25 cellular contexts compared by ENCODE assay signal in genomic region chr19:29538651-29539050, GRCh38. TPM values are rescaled to one million over a fixed set of nuclear protein-coding genes. Genes with fewer than 3 reads are reported as not detected.
"Had no signal": no experiment of that assay in that cellular context is flagged by ENCODE, and none has a peak within 500 bp of the region (broad histone marks: within the 10 kb centered on the region; RNA-seq: fewer than 3 reads in every experiment).

No MANE protein-coding gene starts in this region.

- ATAC-seq: HepG2 had no signal

- DNase-seq: IMR-90, Karpas-422, KG1, MG63, NCI-H1092, NCI-H1105 treated with DMSO at 0.1 percent for 48 hours, NCI-H1417 treated with DMSO at 0.1 percent for 48 hours, NCI-H146, NCI-H1694 treated with DMSO at 0.1 percent for 48 hours, NCI-H1930, NCI-H2081, NCI-H2107, NCI-H2227 treated with DMSO at 0.1 percent for 48 hours, NCI-H510A, NCI-H524 treated with DMSO at 0.1 percent for 48 hours, NCI-H69, NCI-H774, Right ventricle myocardium superior, RPMI8226, SIG-M5 had no signal

- H3K27ac ChIP-seq: SJSA1, SK-N-MC had no signal

- H3K27me3 ChIP-seq: MG63, SJSA1 had no signal

- H3K4me1 ChIP-seq: SJSA1 had no signal

- FAIRE-seq: HepG2, RCC 7860 had no signal

- H3K36me3 ChIP-seq: MG63, SJSA1 had no signal

- H3K4me3 ChIP-seq: MG63, SJSA1, SK-N-MC had no signal

- H3K9me3 ChIP-seq: MG63, SJSA1 had no signal

RNA-seq across cellular contexts. Expression of gene VSTM2B, which starts 12.9 kb away (rescaled TPM):
- total RNA-seq: HepG2, HT1080, IMR-90, Right ventricle myocardium superior, SJSA1 had no signal
- polyA plus RNA-seq: HepG2, IMR-90 had no signal
